In the genomic region with DNA sequence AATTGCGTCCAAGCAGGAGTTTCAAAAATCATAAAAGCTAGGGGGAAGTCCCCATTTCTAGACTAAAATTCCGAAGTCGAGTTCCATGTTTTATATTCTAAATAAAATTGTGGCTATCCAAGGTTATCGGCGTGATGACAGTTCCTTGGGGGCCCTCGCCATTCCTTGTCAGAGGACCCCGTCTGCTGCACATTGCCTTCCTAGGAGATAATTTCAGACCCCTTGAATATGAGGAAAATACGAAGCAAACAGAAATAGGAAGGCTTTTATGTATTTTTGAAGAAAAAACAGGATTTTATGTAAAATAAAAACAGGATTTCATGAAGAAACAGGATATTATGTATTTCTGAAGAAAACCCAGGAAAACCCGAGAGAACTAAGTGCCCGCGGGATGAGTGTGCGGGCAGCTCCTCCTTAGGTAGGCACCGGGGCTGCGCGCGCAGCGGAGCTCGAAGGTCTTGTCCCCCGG, we compare ENCODE assay signal across 8 cellular contexts. TPM values are rescaled to one million over a fixed set of nuclear protein-coding genes. Genes with fewer than 3 reads are reported as not detected.
DNase-seq lines count a peak whose midpoint lies in the region; ATAC-seq, FAIRE-seq and TF ChIP-seq lines count a peak whose summit lies in the region.

No MANE protein-coding gene starts in this region.

- H4K20me1 ChIP-seq in H1 (replicated peaks in 1 of 2; ENCODE audit: control insufficient read depth in 1 of 2, insufficient read depth in 2 of 2, low read length in 2 of 2): peaks cover 2 to 3% of the 10 kb centered on the region in 2 experiments

- intact Hi-C loops in CD4-positive, alpha-beta T cell (cut with DNase I, micrococcal nuclease): loop anchor here (2.0 to 5.0 kb wide), 3 partner anchors 29 to 43 kb away; a partner anchor contains a TSS

- H4K8ac ChIP-seq in H1 (ENCODE audit: extremely low read depth, insufficient read depth, low read length): no peak overlapping the region

- H3K23me2 ChIP-seq in H1 (ENCODE audit: low read depth, low read length): peaks cover 9% of the 10 kb centered on the region

- no peaks in the 10 kb centered on the region for H3K27me3 Mint-ChIP-seq in CD4-positive, alpha-beta T cell
- no peaks in the 10 kb centered on the region for H3K27me3 Mint-ChIP-seq in neural crest cell (ENCODE audit: low read depth)

- TF ChIP-seq EP300 in H1 (IDR thresholded peaks at IDR 0.05; ENCODE audit: borderline replicate concordance in 1 of 2, low read depth in 2 of 2, low read length in 2 of 2): no peak

- H3K4ac ChIP-seq in H1 (replicated peaks; ENCODE audit: insufficient read length, low read depth, low read length): no peak overlapping the region

- no peak overlapping the region for H2AFZ ChIP-seq in H1 (ENCODE audit: low read length)

- peak overlapping the region; percentile 96 for H3K4me3 Mint-ChIP-seq in CD4-positive, alpha-beta T cell
- peak overlapping the region; percentile 97 for H3K4me3 Mint-ChIP-seq in neural crest cell

- H3K56ac ChIP-seq in H1 (replicated peaks; ENCODE audit: insufficient read length, low read depth, low read length): no peak overlapping the region

- peaks cover 57% of the 10 kb centered on the region for H3K4me1 Mint-ChIP-seq in CD4-positive, alpha-beta T cell (ENCODE audit: low read depth)
- peaks cover 56% of the 10 kb centered on the region for H3K4me1 Mint-ChIP-seq in neural crest cell

- no peaks in the 10 kb centered on the region for H3K9me3 ChIP-seq in CD4-positive, alpha-beta T cell (ENCODE audit: control insufficient read depth, low read length)
- H3K9me3 ChIP-seq in NT2/D1 (ENCODE audit: insufficient read depth, low read length) (no peaks in the 10 kb centered on the region), H1 (ENCODE audit: insufficient read depth in 2 of 2, low read depth in 1 of 2, low read length in 1 of 2) (no peaks in the 10 kb centered on the region)

- H3K36me3 ChIP-seq in NT2/D1 (ENCODE audit: insufficient read depth, insufficient read length, low read length) (no peaks in the 10 kb centered on the region), H1 (ENCODE audit: control insufficient read depth in 2 of 4, insufficient read depth in 4 of 4, low read length in 3 of 4) (no peaks in the 10 kb centered on the region)

- peak overlapping the region; percentile 60 for H3K18ac ChIP-seq in H1 (ENCODE audit: extremely low read depth, low read length)

- H3K27ac Mint-ChIP-seq in CD4-positive, alpha-beta T cell: peak overlapping the region; percentile 91
- no peak overlapping the region for H3K27ac Mint-ChIP-seq in neural crest cell (ENCODE audit: unreplicated experiment)

- H3K23ac ChIP-seq in H1 (ENCODE audit: insufficient read length): no peak overlapping the region

- no peak overlapping the region for H2BK20ac ChIP-seq in H1 (ENCODE audit: low read length)

- peak overlapping the region; percentile 59 to 92 for H3K4me2 ChIP-seq in H1 (ENCODE audit: insufficient read depth in 1 of 2, low read depth in 2 of 2, low read length in 2 of 2)

- TF ChIP-seq RAD21 in H1 (IDR thresholded peaks at IDR 0.05 in 1 of 2, conservative IDR thresholded peaks at IDR 0.05 in 1 of 2; ENCODE audit: low read depth in 2 of 2, low read length in 2 of 2): no peak

- H3K79me1 ChIP-seq in H1 (ENCODE audit: low read depth, low read length): peaks cover 2% of the 10 kb centered on the region; the same call in 1 of the 2 replicates

- no peak overlapping the region for H2BK120ac ChIP-seq in H1 (replicated peaks; ENCODE audit: low read depth, low read length)

- no peak overlapping the region for H2AK5ac ChIP-seq in H1 (ENCODE audit: low read depth, low read length)

- H3K36me3 Mint-ChIP-seq in CD4-positive, alpha-beta T cell (ENCODE audit: low read depth): peaks cover 10% of the 10 kb centered on the region
- no peaks in the 10 kb centered on the region for H3K36me3 Mint-ChIP-seq in neural crest cell (ENCODE audit: low read depth)

- no peak for FAIRE-seq in H1 (lab: Jason Lieb, UNC)

- H3K4me3 ChIP-seq in NT2/D1 (ENCODE audit: insufficient read length, low read depth): peak overlapping the region; percentile 65
- peak overlapping the region; percentile 50 to 83 (median 76) for H3K4me3 ChIP-seq in H1 (ENCODE audit: extremely low read depth in 1 of 4, insufficient read depth in 2 of 4, low read depth in 3 of 4, low read length in 4 of 4)

- DNase-seq in CD4-positive, alpha-beta T cell: no peak
- no peak for DNase-seq in NT2/D1 (ENCODE audit: low read depth, low spot score)
- DNase-seq in H1 (ENCODE audit: low read depth in 1 of 2, low spot score in 2 of 2): no peak
- no peak for DNase-seq in neural crest cell (ENCODE audit: low read depth, low spot score)
- no peak for DNase-seq in NCI-H226
- DNase-seq in activated CD8-positive, alpha-beta memory T cell treated with anti-CD3 and anti-CD28 coated beads, Interleukin-2, amount 50 U/mL, for 4 hours: no peak
- no peak for DNase-seq in NCI-H82 (lab: John Stamatoyannopoulos, UW)

- 23% methylated on average over 19 of the region's 19 CpGs; no CpG with 5 or more reads in 1 of the 2 experiments for WGBS in H1 (ENCODE audit: extremely low coverage in 1 of 2, insufficient coverage in 1 of 2, insufficient read length in 1 of 2, insufficient replicate concordance in 2 of 2, low coverage in 1 of 2, low lambda C conversion rate in 2 of 2, missing lambda C conversion rate in 1 of 2), 2 experiments

- H3K4me1 ChIP-seq in NT2/D1 (ENCODE audit: insufficient read depth, insufficient read length) (no peaks in the 10 kb centered on the region), H1 (replicated peaks in 1 of 4; ENCODE audit: control insufficient read depth in 3 of 4, insufficient read depth in 4 of 4, low read length in 3 of 4) (peaks cover 0 to 12% (median 4%) of the 10 kb centered on the region in 4 experiments; a peak in 3 of 7 replicates)

- peaks cover 0 to 33% of the 10 kb centered on the region in 2 experiments; a peak in 2 of 4 replicates for H3K79me2 ChIP-seq in H1 (ENCODE audit: control insufficient read depth in 1 of 2, insufficient read depth in 2 of 2, low read length in 2 of 2)

- H3K14ac ChIP-seq in H1 (ENCODE audit: insufficient read length): no peak overlapping the region

- H2BK12ac ChIP-seq in H1 (ENCODE audit: low read depth, low read length): no peak overlapping the region; the same call in 1 of the 2 replicates

- CTCF ChIA-PET in CD4-positive, alpha-beta T cell (lab: Charles Lee): interaction anchor here (1.5 to 2.3 kb wide), 2 partner anchors 29 to 37 kb away, joined by 3 to 10 read pairs; a partner anchor contains a TSS
- CTCF ChIA-PET in H1 (lab: Charles Lee; ENCODE audit: partially characterized antibody): interaction anchor here (0.6 to 1.3 kb wide), 7 partner anchors 10 to 57 kb away, joined by 3 to 4 read pairs (median 3); a partner anchor contains a TSS

- TF ChIP-seq POLR2A in H1 (IDR thresholded peaks at IDR 0.05; ENCODE audit: control extremely low read depth in 1 of 2, low read depth in 2 of 2, low read length in 2 of 2): peak in 1 of 2 experiments; percentile 15; a peak in 1 of 3 replicates

- no peak overlapping the region for H2BK5ac ChIP-seq in H1 (ENCODE audit: low read depth, low read length)

- no peak overlapping the region for H4K5ac ChIP-seq in H1 (ENCODE audit: insufficient read length, low read depth, low read length)

- POLR2A ChIA-PET in CD4-positive, alpha-beta T cell (lab: Charles Lee): interaction anchor here (0.5 to 3.2 kb wide), 5 partner anchors 14 to 783 kb away, joined by 3 to 38 read pairs (median 3); a partner anchor contains a TSS
- POLR2A ChIA-PET in H1 (lab: Charles Lee; ENCODE audit: partially characterized antibody): interaction anchor here (0.6 to 2.5 kb wide), 5 partner anchors 24 to 1004 kb away, joined by 3 to 17 read pairs (median 3); a partner anchor contains a TSS

- ATAC-seq in CD4-positive, alpha-beta T cell (ENCODE audit: poor library complexity): no peak
- ATAC-seq in GM21576 (IDR thresholded peaks at IDR 0.05; ENCODE audit: unreplicated experiment): no peak

- H3K9me3 Mint-ChIP-seq in CD4-positive, alpha-beta T cell: no peaks in the 10 kb centered on the region
- no peaks in the 10 kb centered on the region for H3K9me3 Mint-ChIP-seq in neural crest cell

- H3K9ac ChIP-seq in NT2/D1 (ENCODE audit: insufficient read length, low read depth) (peak overlapping the region; percentile 78), H1 (replicated peaks in 1 of 4; ENCODE audit: extremely low read depth in 1 of 4, low read depth in 3 of 4, low read length in 3 of 4) (peak overlapping the region in 2 of 4 experiments; percentile 40 to 59; a peak in 3 of 7 replicates)

- TF ChIP-seq CTCF in CD4-positive, alpha-beta T cell (IDR thresholded peaks at IDR 0.05): no peak
- TF ChIP-seq CTCF in H1 (IDR thresholded peaks at IDR 0.05; ENCODE audit: control extremely low read depth in 1 of 3, insufficient read depth in 1 of 3, low read depth in 1 of 3, low read length in 3 of 3) (no peak), neural crest cell (conservative IDR thresholded peaks at IDR 0.05) (no peak)

- H4K91ac ChIP-seq in H1 (replicated peaks; ENCODE audit: insufficient read length, low read length): no peak overlapping the region

- peak overlapping the region; percentile 49; the same call in 1 of the 2 replicates for H2BK15ac ChIP-seq in H1 (ENCODE audit: low read length)

- H3K27ac ChIP-seq in CD4-positive, alpha-beta T cell (ENCODE audit: low read depth, low read length): peak overlapping the region; percentile 74
- no peak overlapping the region for H3K27ac ChIP-seq in H1 (ENCODE audit: low read depth, low read length)

- no peaks in the 10 kb centered on the region for H3K27me3 ChIP-seq in CD4-positive, alpha-beta T cell (ENCODE audit: control insufficient read depth, insufficient read depth, low read length)
- peaks cover 18% of the 10 kb centered on the region for H3K27me3 ChIP-seq in NT2/D1 (ENCODE audit: insufficient read depth, insufficient read length)
- H3K27me3 ChIP-seq in H1 (replicated peaks in 1 of 4; ENCODE audit: control insufficient read depth in 3 of 4, extremely low read depth in 1 of 4, insufficient read depth in 3 of 4, low read length in 3 of 4): no peaks in the 10 kb centered on the region; a peak in 2 of 7 replicates

RNA-seq across cellular contexts. Expression of a gene that starts 0.5 kb away (rescaled TPM):
- 10 to 100 TPM; 20.1 to 20.3 TPM for total RNA-seq in CD4-positive, alpha-beta T cell
- 20.1 and 22.3 TPM in 2 replicates for total RNA-seq in H1 (2021; fragmentation: NEBNext Ultra II Directional; extraction: Animal tissue kit (Norgen Biotek cat#: 25700))
- 1.2 and 1.9 TPM in 2 replicates for polyA plus RNA-seq in H1 (2011; rRNA removed)
- 3.6 TPM for polyA plus RNA-seq in H1 (2011; cell fraction: cytosol; rRNA removed)
- 1.3 TPM for polyA plus RNA-seq in H1 (2011; cell fraction: nucleus; rRNA removed)
- 6.1 to 8.0 TPM (median 6.8 TPM) in 4 replicates for polyA plus RNA-seq in H1 (2012, experiment 1 of 2)
- 0.28 TPM for polyA plus RNA-seq in H1 (2012, experiment 2 of 2)
- 13.9 TPM for polyA plus RNA-seq in H1 (2013, experiment 1 of 2)
- polyA plus RNA-seq in H1 (2013, experiment 2 of 2): 15.4 TPM
- polyA minus RNA-seq in H1 (2011; rRNA and poly(A)+ RNA removed): 4.8 and 9.4 TPM in 2 replicates
- polyA minus RNA-seq in H1 (2011; cell fraction: cytosol; rRNA and poly(A)+ RNA removed): 4.8 TPM
- polyA minus RNA-seq in H1 (2011; cell fraction: nucleus; rRNA and poly(A)+ RNA removed): 5.2 TPM
- total RNA-seq in neural crest cell: 22.0 and 23.2 TPM in 2 replicates

RNA-seq across cellular contexts. Expression of a gene that starts 1.4 kb away (rescaled TPM):
- under 1 TPM; 0.25 to 0.55 TPM for total RNA-seq in CD4-positive, alpha-beta T cell
- total RNA-seq in H1 (2021; fragmentation: NEBNext Ultra II Directional; extraction: Animal tissue kit (Norgen Biotek cat#: 25700)): 4.8 and 7.0 TPM in 2 replicates
- polyA plus RNA-seq in H1 (2011; rRNA removed): 2.4 and 3.6 TPM in 2 replicates
- 4.5 TPM for polyA plus RNA-seq in H1 (2011; cell fraction: cytosol; rRNA removed)
- polyA plus RNA-seq in H1 (2011; cell fraction: nucleus; rRNA removed): 3.0 TPM
- polyA plus RNA-seq in H1 (2012, experiment 1 of 2): 4.6 to 10.8 TPM (median 4.9 TPM) in 4 replicates
- 1.8 TPM for polyA plus RNA-seq in H1 (2012, experiment 2 of 2)
- polyA plus RNA-seq in H1 (2013, experiment 1 of 2): 9.5 TPM
- 9.5 TPM for polyA plus RNA-seq in H1 (2013, experiment 2 of 2)
- polyA minus RNA-seq in H1 (2011; rRNA and poly(A)+ RNA removed): 1.9 and 2.4 TPM in 2 replicates
- polyA minus RNA-seq in H1 (2011; cell fraction: cytosol; rRNA and poly(A)+ RNA removed): not detected
- polyA minus RNA-seq in H1 (2011; cell fraction: nucleus; rRNA and poly(A)+ RNA removed): 3.5 TPM
- 25.2 and 28.3 TPM in 2 replicates for total RNA-seq in neural crest cell

RNA-seq across cellular contexts. Expression of a gene that starts 28.6 kb away (rescaled TPM):
- total RNA-seq in CD4-positive, alpha-beta T cell: 1 to 10 TPM; 3.8 to 4.2 TPM
- 2.3 and 2.4 TPM in 2 replicates for total RNA-seq in H1 (2021; fragmentation: NEBNext Ultra II Directional; extraction: Animal tissue kit (Norgen Biotek cat#: 25700))
- 1.8 and 2.8 TPM in 2 replicates for polyA plus RNA-seq in H1 (2011; rRNA removed)
- polyA plus RNA-seq in H1 (2011; cell fraction: cytosol; rRNA removed): 3.6 TPM
- polyA plus RNA-seq in H1 (2011; cell fraction: nucleus; rRNA removed): 2.2 TPM
- 2.3 to 3.3 TPM (median 3.0 TPM) in 4 replicates for polyA plus RNA-seq in H1 (2012, experiment 1 of 2)
- 0.34 TPM for polyA plus RNA-seq in H1 (2012, experiment 2 of 2)
- 3.7 TPM for polyA plus RNA-seq in H1 (2013, experiment 1 of 2)
- 2.6 TPM for polyA plus RNA-seq in H1 (2013, experiment 2 of 2)
- polyA minus RNA-seq in H1 (2011; rRNA and poly(A)+ RNA removed): 1.0 and 4.0 TPM in 2 replicates
- polyA minus RNA-seq in H1 (2011; cell fraction: cytosol; rRNA and poly(A)+ RNA removed): 3.6 TPM
- 4.8 TPM for polyA minus RNA-seq in H1 (2011; cell fraction: nucleus; rRNA and poly(A)+ RNA removed)
- total RNA-seq in neural crest cell: 5.8 and 6.2 TPM in 2 replicates

RNA-seq across cellular contexts. Expression of a gene that starts 28.8 kb away (rescaled TPM):
- total RNA-seq in CD4-positive, alpha-beta T cell: 100 to 1,000 TPM; 118 to 120 TPM
- total RNA-seq in H1 (2021; fragmentation: NEBNext Ultra II Directional; extraction: Animal tissue kit (Norgen Biotek cat#: 25700)): 55.3 and 60.4 TPM in 2 replicates
- polyA plus RNA-seq in H1 (2011; rRNA removed): 25.4 and 36.1 TPM in 2 replicates
- polyA plus RNA-seq in H1 (2011; cell fraction: cytosol; rRNA removed): 32.7 TPM
- polyA plus RNA-seq in H1 (2011; cell fraction: nucleus; rRNA removed): 37.3 TPM
- 39.5 to 51.6 TPM (median 45.8 TPM) in 4 replicates for polyA plus RNA-seq in H1 (2012, experiment 1 of 2)
- polyA plus RNA-seq in H1 (2012, experiment 2 of 2): 13.5 TPM
- polyA plus RNA-seq in H1 (2013, experiment 1 of 2): 41.2 TPM
- 39.3 TPM for polyA plus RNA-seq in H1 (2013, experiment 2 of 2)
- polyA minus RNA-seq in H1 (2011; rRNA and poly(A)+ RNA removed): 34.8 and 35.2 TPM in 2 replicates
- 61.7 TPM for polyA minus RNA-seq in H1 (2011; cell fraction: cytosol; rRNA and poly(A)+ RNA removed)
- 99.6 TPM for polyA minus RNA-seq in H1 (2011; cell fraction: nucleus; rRNA and poly(A)+ RNA removed)
- total RNA-seq in neural crest cell: 91.9 and 96.3 TPM in 2 replicates
